8 cellular contexts compared by ENCODE assay signal in genomic region chr18:48827321-48828200, GRCh38.
DNase-seq lines count a peak whose midpoint lies in the region; ATAC-seq lines count a peak whose summit lies in the region.

No MANE protein-coding gene starts in this region.

- ATAC-seq in HG02798 (IDR thresholded peaks at IDR 0.05; ENCODE audit: poor library complexity, unreplicated experiment) (no peak), GM18520 (IDR thresholded peaks at IDR 0.05; ENCODE audit: unreplicated experiment) (no peak), HG03469 (IDR thresholded peaks at IDR 0.05; ENCODE audit: unreplicated experiment) (no peak)

- peaks cover 0 to 12% (median 0%) of the 10 kb centered on the region in 11 experiments; a peak in 7 of 22 replicates for H3K36me3 ChIP-seq in BLaER1 treated with 17β-estradiol and CSF1 and Interleukin-3, amounts not matched to agents 10 nM and 100 nM
- peaks cover 7% of the 10 kb centered on the region for H3K36me3 ChIP-seq in muscle layer of colon (ENCODE audit: insufficient read depth, low read length)

- H3K9me3 Mint-ChIP-seq in dendritic cell treated with granulocyte-macrophage colony-stimulating factor and Interleukin-4, amounts not matched to agents 40 ng/mL and 50 ng/mL, for 4 days: no peaks in the 10 kb centered on the region

- peaks cover 78 to 83% (median 79%) of the 10 kb centered on the region in 10 experiments for H3K4me1 ChIP-seq in BLaER1 treated with 17β-estradiol and CSF1 and Interleukin-3, amounts not matched to agents 10 nM and 100 nM
- peaks cover 31% of the 10 kb centered on the region for H3K4me1 ChIP-seq in muscle layer of colon (ENCODE audit: insufficient read depth, low read length)

- peak; percentile 38 for DNase-seq in NCI-H2171 (lab: John Stamatoyannopoulos, UW)
- no peak for DNase-seq in stimulated activated CD4-positive, alpha-beta T cell treated with anti-CD3 and anti-CD28 coated beads, Interleukin-2, amount 100 ng/mL, for 48 hours

- peaks cover 9 to 21% (median 12%) of the 10 kb centered on the region in 11 experiments for H3K9me3 ChIP-seq in BLaER1 treated with 17β-estradiol and CSF1 and Interleukin-3, amounts not matched to agents 10 nM and 100 nM (replicated peaks in 1 of 11)
- H3K9me3 ChIP-seq in muscle layer of colon (ENCODE audit: low read length): peaks cover 4% of the 10 kb centered on the region

- peak overlapping the region; percentile 62 for H3K27ac Mint-ChIP-seq in dendritic cell treated with granulocyte-macrophage colony-stimulating factor and Interleukin-4, amounts not matched to agents 40 ng/mL and 50 ng/mL, for 4 days

- intact Hi-C loops in dendritic cell treated with granulocyte-macrophage colony-stimulating factor and Interleukin-4, amounts not matched to agents 40 ng/mL and 50 ng/mL, for 4 days (cut with micrococcal nuclease): no loop called here

- peak overlapping the region; percentile 7 to 73 (median 60) for H3K9ac ChIP-seq in BLaER1 treated with 17β-estradiol and CSF1 and Interleukin-3, amounts not matched to agents 10 nM and 100 nM
- H3K9ac ChIP-seq in muscle layer of colon (ENCODE audit: low read length): no peak overlapping the region

- H4K20me1 ChIP-seq in BLaER1 treated with 17β-estradiol and CSF1 and Interleukin-3, amounts not matched to agents 10 nM and 100 nM: peaks cover 0 to 6% (median 0%) of the 10 kb centered on the region in 11 experiments; a peak in 2 of 22 replicates

- H3K36me3 Mint-ChIP-seq in dendritic cell treated with granulocyte-macrophage colony-stimulating factor and Interleukin-4, amounts not matched to agents 40 ng/mL and 50 ng/mL, for 4 days (ENCODE audit: low read depth): peaks cover 16% of the 10 kb centered on the region

- peak overlapping the region; percentile 91 to 100 (median 96) for H3K4me2 ChIP-seq in BLaER1 treated with 17β-estradiol and CSF1 and Interleukin-3, amounts not matched to agents 10 nM and 100 nM

- no peaks in the 10 kb centered on the region for H3K27me3 ChIP-seq in BLaER1 treated with 17β-estradiol and CSF1 and Interleukin-3, amounts not matched to agents 10 nM and 100 nM
- no peaks in the 10 kb centered on the region for H3K27me3 ChIP-seq in muscle layer of colon (ENCODE audit: control insufficient read depth in 1 of 2, insufficient read depth in 2 of 2, low read length in 2 of 2)

- peaks cover 62% of the 10 kb centered on the region for H3K4me1 Mint-ChIP-seq in dendritic cell treated with granulocyte-macrophage colony-stimulating factor and Interleukin-4, amounts not matched to agents 40 ng/mL and 50 ng/mL, for 4 days (ENCODE audit: low read depth)

- peaks cover 16% of the 10 kb centered on the region for H3K27me3 Mint-ChIP-seq in dendritic cell treated with granulocyte-macrophage colony-stimulating factor and Interleukin-4, amounts not matched to agents 40 ng/mL and 50 ng/mL, for 4 days

- no peak overlapping the region for H3K4me3 Mint-ChIP-seq in dendritic cell treated with granulocyte-macrophage colony-stimulating factor and Interleukin-4, amounts not matched to agents 40 ng/mL and 50 ng/mL, for 4 days

- peak overlapping the region in 6 of 10 experiments; percentile 17 to 53 (median 38); a peak in 10 of 20 replicates for H3K4me3 ChIP-seq in BLaER1 treated with 17β-estradiol and CSF1 and Interleukin-3, amounts not matched to agents 10 nM and 100 nM
- peak overlapping the region; percentile 22 to 41 for H3K4me3 ChIP-seq in muscle layer of colon (ENCODE audit: low read depth in 1 of 2, low read length in 2 of 2)

- peak overlapping the region in 10 of 11 experiments; percentile 35 to 74 (median 60); a peak in 20 of 22 replicates for H3K27ac ChIP-seq in BLaER1 treated with 17β-estradiol and CSF1 and Interleukin-3, amounts not matched to agents 10 nM and 100 nM
- H3K27ac ChIP-seq in muscle layer of colon (ENCODE audit: low read depth, low read length): peak overlapping the region; percentile 52
